20 cellular contexts compared by ENCODE assay signal in the genomic region with DNA sequence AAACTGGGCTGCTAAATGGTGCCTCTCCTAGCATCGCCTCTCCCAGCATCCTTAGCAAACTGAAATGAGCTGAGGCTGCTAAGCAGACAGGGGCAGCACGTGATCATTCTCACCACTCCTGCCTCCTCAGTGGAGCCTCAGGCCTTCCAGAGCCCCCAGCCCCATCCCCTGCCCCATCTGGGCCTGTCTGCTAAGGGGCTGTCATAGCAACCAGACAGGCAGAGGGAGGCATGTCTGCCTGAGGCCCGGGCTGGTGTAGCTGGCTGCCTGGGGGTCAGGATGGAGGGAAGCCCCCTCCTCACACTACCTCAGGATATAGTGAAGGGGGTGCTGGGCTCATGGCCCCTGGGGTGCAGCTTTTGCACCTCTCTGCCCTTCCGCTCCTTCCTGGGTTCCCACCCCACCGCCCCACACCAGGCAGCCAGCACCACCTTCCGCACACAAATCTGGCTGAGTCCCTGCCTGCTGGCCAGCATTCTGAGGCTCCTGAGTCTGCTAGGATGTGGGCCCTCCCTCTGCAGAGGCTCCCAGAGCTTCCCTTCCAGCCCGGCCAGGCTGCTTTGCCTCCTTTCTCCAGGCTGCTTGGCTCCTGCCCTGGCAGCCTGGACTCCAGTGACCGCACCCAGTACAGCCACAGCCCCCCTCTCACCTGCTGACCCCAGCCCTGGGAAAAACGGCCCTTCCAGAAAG. TPM values are rescaled to one million over a fixed set of nuclear protein-coding genes. Genes with fewer than 3 reads are reported as not detected.
DNase-seq lines count a peak whose midpoint lies in the region; ATAC-seq, FAIRE-seq and TF ChIP-seq lines count a peak whose summit lies in the region.
"Had no signal": no experiment of that assay in that cellular context is flagged by ENCODE, and none has a peak within 500 bp of the region (broad histone marks: within the 10 kb centered on the region; RNA-seq: fewer than 3 reads in every experiment).

No MANE protein-coding gene starts in this region.

- no peak for FAIRE-seq in H1 (lab: Jason Lieb, UNC)
- FAIRE-seq: A549, GM12892, GM18507 had no signal

- POLR2A ChIA-PET in Panc1 (lab: Charles Lee), result interaction anchor here (0.6 to 0.7 kb wide), 2 partner anchors 10 to 1645 kb away, joined by 3 to 6 read pairs; partner anchors contain the start of gene PMM1
- POLR2A ChIA-PET in H1 (lab: Charles Lee; ENCODE audit: partially characterized antibody), result interaction anchor here (1.0 kb wide), 1 partner anchor 33 kb away, joined by 3 read pairs; no protein-coding TSS in a partner anchor
- POLR2A ChIA-PET in Caco-2 (lab: Charles Lee), result no interaction called here

- peak; percentile 41 for DNase-seq in BE2C
- no peak for DNase-seq in Panc1 (ENCODE audit: low read depth, low spot score)
- DNase-seq in H1 (ENCODE audit: low read depth in 1 of 2, low spot score in 2 of 2), result no peak
- no peak for DNase-seq in neural progenitor cell (ENCODE audit: low spot score)
- DNase-seq in Caco-2, result no peak
- DNase-seq in mesendoderm, result no peak
- no peak for DNase-seq in GM10266 (ENCODE audit: extremely low spot score)
- DNase-seq: Calu3; CD4-positive, alpha-beta memory T cell; KBM-7; NCI-H187 treated with DMSO at 0.1 percent for 48 hours; NCI-H226; NCI-H526; Peyer's patch had no signal

- H3K23ac ChIP-seq in H1 (ENCODE audit: insufficient read length) (no peak overlapping the region), mesendoderm (ENCODE audit: low read length) (no peak overlapping the region)

- TF ChIP-seq EP300 in H1 (IDR thresholded peaks at IDR 0.05; ENCODE audit: borderline replicate concordance in 1 of 2, low read depth in 2 of 2, low read length in 2 of 2), result no peak

- peaks cover 40% of the 10 kb centered on the region for H3K4me1 ChIP-seq in BE2C
- H3K4me1 ChIP-seq in Panc1 (ENCODE audit: control insufficient read depth, insufficient read depth, low read length), result no peaks in the 10 kb centered on the region
- H3K4me1 ChIP-seq in H1 (replicated peaks in 1 of 4; ENCODE audit: control insufficient read depth in 3 of 4, insufficient read depth in 4 of 4, low read length in 3 of 4), result peaks cover 0 to 9% (median 2%) of the 10 kb centered on the region in 4 experiments; a peak in 2 of 7 replicates
- no peaks in the 10 kb centered on the region for H3K4me1 ChIP-seq in neural progenitor cell
- 0 out of 2 replicates have a peak, but pooled peaks cover 8% of the 10 kb centered on the region for H3K4me1 ChIP-seq in Caco-2
- no peaks in the 10 kb centered on the region for H3K4me1 ChIP-seq in mesendoderm (ENCODE audit: control insufficient read depth, low read depth, low read length)
- H3K4me1 ChIP-seq: A549, Peyer's patch, SJSA1 had no signal

- H3K14ac ChIP-seq in H1 (ENCODE audit: insufficient read length), result no peak overlapping the region

- H3K79me2 ChIP-seq in H1 (ENCODE audit: control insufficient read depth in 1 of 2, insufficient read depth in 2 of 2, low read length in 2 of 2), result no peaks in the 10 kb centered on the region
- no peaks in the 10 kb centered on the region for H3K79me2 ChIP-seq in neural progenitor cell (ENCODE audit: low read depth)
- H3K79me2 ChIP-seq in mesendoderm (ENCODE audit: control insufficient read depth, insufficient read depth, low read length), result no peaks in the 10 kb centered on the region

- H3K4me1 Mint-ChIP-seq in neural progenitor cell (peaks cover 61% of the 10 kb centered on the region), Caco-2 (ENCODE audit: low read depth, unreplicated experiment) (peaks cover 6% of the 10 kb centered on the region)

- no peaks in the 10 kb centered on the region for H3F3A ChIP-seq in neural progenitor cell (ENCODE audit: low read depth)

- H3K79me1 ChIP-seq in H1 (ENCODE audit: low read depth, low read length) (no peaks in the 10 kb centered on the region), mesendoderm (ENCODE audit: low read length) (no peaks in the 10 kb centered on the region)

- BruUV-seq in Panc1 (replicated peaks; lab: Mats Ljungman, UMichigan) (no TSS peak), Caco-2 (replicated peaks; lab: Mats Ljungman, UMichigan) (no TSS peak)

- peaks cover 6% of the 10 kb centered on the region for H3K27me3 Mint-ChIP-seq in neural progenitor cell (ENCODE audit: insufficient read depth, low read depth)
- peaks cover 4% of the 10 kb centered on the region for H3K27me3 Mint-ChIP-seq in Caco-2 (ENCODE audit: insufficient read depth, unreplicated experiment)

- H3K9me3 ChIP-seq in BE2C (no peaks in the 10 kb centered on the region), Panc1 (ENCODE audit: control insufficient read depth, insufficient read depth, low read depth, low read length) (no peaks in the 10 kb centered on the region), H1 (ENCODE audit: insufficient read depth in 2 of 2, low read depth in 1 of 2, low read length in 1 of 2) (no peaks in the 10 kb centered on the region), neural progenitor cell (ENCODE audit: low read depth) (no peaks in the 10 kb centered on the region), Caco-2 (no peaks in the 10 kb centered on the region)
- H3K9me3 ChIP-seq: A549, BLaER1, Peyer's patch, SJSA1 had no signal

- H2BK20ac ChIP-seq in H1 (ENCODE audit: low read length), result no peak overlapping the region

- H3K9me3 Mint-ChIP-seq in neural progenitor cell, result no peaks in the 10 kb centered on the region
- H3K9me3 Mint-ChIP-seq in Caco-2 (ENCODE audit: unreplicated experiment), result no peaks in the 10 kb centered on the region
- H3K9me3 Mint-ChIP-seq: GM23338 had no signal

- H4K8ac ChIP-seq in H1 (ENCODE audit: extremely low read depth, insufficient read depth, low read length) (peak overlapping the region; percentile 14; the same call in 1 of the 2 replicates), mesendoderm (ENCODE audit: low read depth, low read length) (no peak overlapping the region)

- H2BK12ac ChIP-seq in H1 (ENCODE audit: low read depth, low read length), result 0 out of 2 replicates have a peak overlapping the region, but pooled peaks have one; percentile 17

- H3K4me3 Mint-ChIP-seq in neural progenitor cell (no peak overlapping the region), Caco-2 (ENCODE audit: unreplicated experiment) (no peak overlapping the region)
- H3K4me3 Mint-ChIP-seq: CD4-positive, alpha-beta memory T cell; GM23338 had no signal

- CTCF ChIA-PET in Panc1 (lab: Charles Lee), result no interaction called here
- CTCF ChIA-PET in H1 (lab: Charles Lee; ENCODE audit: partially characterized antibody), result interaction anchor here (1.0 to 26.8 kb wide), 4 partner anchors 9 to 150 kb away, joined by 4 to 388 read pairs (median 35); partner anchors contain the start of gene SCUBE1
- CTCF ChIA-PET in Caco-2 (lab: Charles Lee), result interaction anchor here (0.6 kb wide), 1 partner anchor 35 kb away, joined by 3 read pairs; no protein-coding TSS in a partner anchor

- TF ChIP-seq POLR2A in H1 (IDR thresholded peaks at IDR 0.05; ENCODE audit: control extremely low read depth in 1 of 2, low read depth in 2 of 2, low read length in 2 of 2), result no peak

- intact Hi-C loops in Panc1 (cut with micrococcal nuclease; ENCODE audit: unreplicated experiment) (no loop called here), Caco-2 (cut with micrococcal nuclease; ENCODE audit: unreplicated experiment) (loop anchor here (5.0 kb wide), 1 partner anchor 47 kb away; the partner anchor contains the start of gene TTLL12)

- H3K56ac ChIP-seq in H1 (replicated peaks; ENCODE audit: insufficient read length, low read depth, low read length) (no peak overlapping the region), mesendoderm (ENCODE audit: low read length) (no peak overlapping the region)

- no peaks in the 10 kb centered on the region for H3K23me2 ChIP-seq in H1 (ENCODE audit: low read depth, low read length)

- H3K4me2 ChIP-seq in H1 (ENCODE audit: insufficient read depth in 1 of 2, low read depth in 2 of 2, low read length in 2 of 2), result no peak overlapping the region
- H3K4me2 ChIP-seq in neural progenitor cell, result no peak overlapping the region
- H3K4me2 ChIP-seq in mesendoderm (ENCODE audit: low read length), result no peak overlapping the region
- H3K4me2 ChIP-seq: A549, BLaER1, GM23338 had no signal

- peak; percentile 46 for ATAC-seq in Panc1
- ATAC-seq: A549, GM23338 had no signal

- H3K27me3 ChIP-seq in BE2C, result no peaks in the 10 kb centered on the region
- no peaks in the 10 kb centered on the region for H3K27me3 ChIP-seq in Panc1 (ENCODE audit: control insufficient read depth, insufficient read depth, low read length)
- H3K27me3 ChIP-seq in H1 (replicated peaks in 1 of 4; ENCODE audit: control insufficient read depth in 3 of 4, extremely low read depth in 1 of 4, insufficient read depth in 3 of 4, low read length in 3 of 4), result no peaks in the 10 kb centered on the region
- no peaks in the 10 kb centered on the region for H3K27me3 ChIP-seq in neural progenitor cell
- H3K27me3 ChIP-seq in Caco-2 (replicated peaks; ENCODE audit: control insufficient read depth, insufficient read depth, low read length), result no peaks in the 10 kb centered on the region
- no peaks in the 10 kb centered on the region for H3K27me3 ChIP-seq in mesendoderm (ENCODE audit: insufficient read depth, low read length, poor library complexity)
- H3K27me3 ChIP-seq: BLaER1, Peyer's patch had no signal

- H2AK5ac ChIP-seq in H1 (ENCODE audit: low read depth, low read length) (no peak overlapping the region), mesendoderm (ENCODE audit: low read length) (no peak overlapping the region)

- H3K36me3 Mint-ChIP-seq in neural progenitor cell (peaks cover 4% of the 10 kb centered on the region), Caco-2 (ENCODE audit: insufficient read depth, unreplicated experiment) (peaks cover 7% of the 10 kb centered on the region)
- H3K36me3 Mint-ChIP-seq: CD4-positive, alpha-beta memory T cell had no signal

- H2BK5ac ChIP-seq in H1 (ENCODE audit: low read depth, low read length), result no peak overlapping the region
- no peak overlapping the region for H2BK5ac ChIP-seq in mesendoderm (ENCODE audit: low read length)

- H3K4me3 ChIP-seq in BE2C (ENCODE audit: low read depth, low read length) (no peak overlapping the region), Panc1 (ENCODE audit: low read depth in 2 of 2, low read length in 2 of 2) (no peak overlapping the region), H1 (ENCODE audit: extremely low read depth in 1 of 4, insufficient read depth in 2 of 4, low read depth in 3 of 4, low read length in 4 of 4) (no peak overlapping the region), neural progenitor cell (no peak overlapping the region), Caco-2 (ENCODE audit: low read depth, low read length) (no peak overlapping the region), mesendoderm (ENCODE audit: low read length) (no peak overlapping the region)
- H3K4me3 ChIP-seq: A549, BLaER1, GM23338, Peyer's patch, SJSA1 had no signal

- TF ChIP-seq CTCF in BE2C (IDR thresholded peaks at IDR 0.05; ENCODE audit: low read depth, low read length) (no peak), Panc1 (IDR thresholded peaks at IDR 0.05) (no peak), H1 (IDR thresholded peaks at IDR 0.05; ENCODE audit: control extremely low read depth in 1 of 3, insufficient read depth in 1 of 3, low read depth in 1 of 3, low read length in 3 of 3) (no peak), neural progenitor cell (IDR thresholded peaks at IDR 0.05) (no peak), Caco-2 (IDR thresholded peaks at IDR 0.05; ENCODE audit: insufficient read depth in 1 of 2, low read depth in 1 of 2, low read length in 1 of 2, severe bottlenecking in 1 of 2, unreplicated experiment in 1 of 2) (no peak), GM10266 (IDR thresholded peaks at IDR 0.05; ENCODE audit: control insufficient read depth, insufficient read depth, low read depth, missing control alignments) (no peak)

- H4K20me1 ChIP-seq in H1 (replicated peaks in 1 of 2; ENCODE audit: control insufficient read depth in 1 of 2, insufficient read depth in 2 of 2, low read length in 2 of 2) (no peaks in the 10 kb centered on the region), neural progenitor cell (ENCODE audit: low read depth) (peaks cover 10% of the 10 kb centered on the region)
- H4K20me1 ChIP-seq: BLaER1 had no signal

- H3K36me3 ChIP-seq in BE2C (no peaks in the 10 kb centered on the region), Panc1 (ENCODE audit: control insufficient read depth, insufficient read depth, low read length) (no peaks in the 10 kb centered on the region), H1 (ENCODE audit: control insufficient read depth in 2 of 4, insufficient read depth in 4 of 4, low read length in 3 of 4) (no peaks in the 10 kb centered on the region), neural progenitor cell (no peaks in the 10 kb centered on the region), Caco-2 (ENCODE audit: control insufficient read depth, insufficient read depth, low read length) (no peaks in the 10 kb centered on the region), mesendoderm (ENCODE audit: control insufficient read depth, insufficient read depth, low read length) (no peaks in the 10 kb centered on the region)
- H3K36me3 ChIP-seq: BLaER1, Peyer's patch, SJSA1 had no signal

- H2BK120ac ChIP-seq in H1 (replicated peaks; ENCODE audit: low read depth, low read length) (no peak overlapping the region), mesendoderm (ENCODE audit: low read depth, low read length) (no peak overlapping the region)

- H4K5ac ChIP-seq in H1 (ENCODE audit: insufficient read length, low read depth, low read length) (no peak overlapping the region), mesendoderm (ENCODE audit: low read length) (no peak overlapping the region)

- H3K27ac Mint-ChIP-seq in neural progenitor cell (peak overlapping the region; percentile 98), Caco-2 (ENCODE audit: unreplicated experiment) (no peak overlapping the region)
- H3K27ac Mint-ChIP-seq: CD4-positive, alpha-beta memory T cell; GM23338 had no signal

- H3K18ac ChIP-seq in H1 (ENCODE audit: extremely low read depth, low read length) (no peak overlapping the region; the same call in 1 of the 2 replicates), mesendoderm (ENCODE audit: low read length) (no peak overlapping the region)

- TF ChIP-seq RAD21 in H1 (IDR thresholded peaks at IDR 0.05 in 1 of 2, conservative IDR thresholded peaks at IDR 0.05 in 1 of 2; ENCODE audit: low read depth in 2 of 2, low read length in 2 of 2), result no peak

- in situ Hi-C loops in Panc1 (cut with HindIII; ENCODE audit: low pct_unique_long_range_greater_than_20kb, low sequenced_read_pairs), result no loop called here

- H3K4ac ChIP-seq in H1 (replicated peaks; ENCODE audit: insufficient read length, low read depth, low read length), result no peak overlapping the region
- H3K4ac ChIP-seq in mesendoderm (ENCODE audit: low read depth, low read length), result no peak overlapping the region

- no peak overlapping the region for H4K91ac ChIP-seq in H1 (replicated peaks; ENCODE audit: insufficient read length, low read length)

- H2BK15ac ChIP-seq in H1 (ENCODE audit: low read length), result no peak overlapping the region
- no peak overlapping the region for H2BK15ac ChIP-seq in mesendoderm (replicated peaks; ENCODE audit: low read depth)

- no peak overlapping the region for H3K27ac ChIP-seq in Panc1 (ENCODE audit: low read length)
- no peak overlapping the region for H3K27ac ChIP-seq in H1 (ENCODE audit: low read depth, low read length)
- H3K27ac ChIP-seq in neural progenitor cell, result peak overlapping the region; percentile 0
- H3K27ac ChIP-seq in mesendoderm (ENCODE audit: low read depth, low read length), result no peak overlapping the region
- H3K27ac ChIP-seq: A549, BLaER1, Peyer's patch, SJSA1 had no signal

- 83% methylated on average over 9 of the region's 9 CpGs; no CpG with 5 or more reads in 1 of the 2 experiments for WGBS in H1 (ENCODE audit: extremely low coverage in 1 of 2, insufficient coverage in 1 of 2, insufficient read length in 1 of 2, insufficient replicate concordance in 2 of 2, low coverage in 1 of 2, low lambda C conversion rate in 2 of 2, missing lambda C conversion rate in 1 of 2), 2 experiments
- WGBS in mesendoderm (ENCODE audit: extremely low coverage, insufficient coverage, low lambda C conversion rate), result no CpG with 5 or more reads among the region's 9 CpGs

- H2AFZ ChIP-seq in H1 (ENCODE audit: low read length) (no peak overlapping the region), neural progenitor cell (replicated peaks) (no peak overlapping the region)
- H2AFZ ChIP-seq: GM23338 had no signal

- H3K9ac ChIP-seq in H1 (replicated peaks in 1 of 4; ENCODE audit: extremely low read depth in 1 of 4, low read depth in 3 of 4, low read length in 3 of 4) (no peak overlapping the region), neural progenitor cell (no peak overlapping the region), mesendoderm (ENCODE audit: low read length) (no peak overlapping the region)
- H3K9ac ChIP-seq: BLaER1 had no signal

RNA-seq across cellular contexts. Expression of gene TTLL12, which starts 47.5 kb away (rescaled TPM):
- 78.0 TPM for polyA plus RNA-seq in BE2C (2012; ENCODE audit: insufficient read depth, insufficient read length, low read depth)
- 26.3 TPM for total RNA-seq in Panc1 (2021; ENCODE audit: unreplicated experiment)
- polyA plus RNA-seq in Panc1 (2012; ENCODE audit: insufficient read length), result 28.8 TPM
- 124 and 125 TPM in 2 replicates for total RNA-seq in H1 (2021; fragmentation: NEBNext Ultra II Directional; extraction: Animal tissue kit (Norgen Biotek cat#: 25700))
- 101 and 152 TPM in 2 replicates for polyA plus RNA-seq in H1 (2011; rRNA removed)
- 63.8 TPM for polyA plus RNA-seq in H1 (2011; cell fraction: cytosol; rRNA removed)
- polyA plus RNA-seq in H1 (2011; cell fraction: nucleus; rRNA removed), result 119 TPM
- 78.9 to 105 TPM (median 98.6 TPM) in 4 replicates for polyA plus RNA-seq in H1 (2012, experiment 1 of 2)
- 117 TPM for polyA plus RNA-seq in H1 (2012, experiment 2 of 2)
- 71.1 TPM for polyA plus RNA-seq in H1 (2013, experiment 1 of 2)
- 74.2 TPM for polyA plus RNA-seq in H1 (2013, experiment 2 of 2)
- 50.6 and 56.1 TPM in 2 replicates for polyA minus RNA-seq in H1 (2011; rRNA and poly(A)+ RNA removed)
- 63.1 TPM for polyA minus RNA-seq in H1 (2011; cell fraction: cytosol; rRNA and poly(A)+ RNA removed)
- polyA minus RNA-seq in H1 (2011; cell fraction: nucleus; rRNA and poly(A)+ RNA removed), result 34.2 TPM
- 27.8 and 73.2 TPM in 2 replicates for total RNA-seq in neural progenitor cell (ENCODE audit: low replicate concordance)
- 46.4 and 52.5 TPM in 2 replicates for total RNA-seq in Caco-2 (2022)
- 58.0 TPM for polyA plus RNA-seq in mesendoderm (2013, experiment 1 of 2)
- polyA plus RNA-seq in mesendoderm (2013, experiment 2 of 2), result 56.8 TPM
